33 cellular contexts compared by ENCODE assay signal in the genomic region with DNA sequence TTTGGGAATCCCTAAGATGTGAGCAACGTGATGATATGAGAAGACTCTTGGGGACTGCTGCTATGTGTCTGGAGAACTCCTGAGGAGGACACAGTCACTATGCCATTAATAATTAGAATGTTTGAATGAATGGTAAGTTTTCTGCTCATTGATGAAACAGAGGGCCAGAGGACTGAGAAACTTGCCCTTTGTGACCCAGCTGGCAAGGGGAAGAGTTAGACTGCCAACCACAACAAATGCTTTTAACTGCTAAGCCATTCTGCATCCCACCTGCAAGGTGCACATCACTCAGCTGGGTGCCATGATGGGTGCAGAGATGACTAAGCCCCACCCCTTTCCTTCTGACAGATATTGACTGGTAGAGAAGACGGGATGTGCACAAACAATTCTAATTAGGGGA.
DNase-seq lines count a peak whose midpoint lies in the region; ATAC-seq and TF ChIP-seq lines count a peak whose summit lies in the region.
"Had no signal": no experiment of that assay in that cellular context is flagged by ENCODE, and none has a peak within 500 bp of the region (broad histone marks: within the 10 kb centered on the region; RNA-seq: fewer than 3 reads in every experiment).

No MANE protein-coding gene starts in this region.

- no peak for TF ChIP-seq CTCF in neural progenitor cell (IDR thresholded peaks at IDR 0.05)

- H3K36me3 ChIP-seq in neural progenitor cell, result no peaks in the 10 kb centered on the region
- H3K36me3 ChIP-seq: BE2C; BLaER1; BLaER1 treated with 17β-estradiol and CSF1 and Interleukin-3, amounts not matched to agents 10 nM and 100 nM had no signal

- peaks cover 25% of the 10 kb centered on the region for H3K4me1 Mint-ChIP-seq in neural progenitor cell
- H3K4me1 Mint-ChIP-seq: B cell; CD14-positive monocyte; CD4-positive, alpha-beta memory T cell; CD4-positive, CD25-positive, alpha-beta regulatory T cell; CD8-positive, alpha-beta memory T cell had no signal

- no peaks in the 10 kb centered on the region for H4K20me1 ChIP-seq in neural progenitor cell (ENCODE audit: low read depth)
- H4K20me1 ChIP-seq: BLaER1; BLaER1 treated with 17β-estradiol and CSF1 and Interleukin-3, amounts not matched to agents 10 nM and 100 nM had no signal

- H3K27me3 Mint-ChIP-seq in neural progenitor cell (ENCODE audit: insufficient read depth, low read depth), result peaks cover 4% of the 10 kb centered on the region
- H3K27me3 Mint-ChIP-seq: CD4-positive, CD25-positive, alpha-beta regulatory T cell had no signal

- H3K9me3 Mint-ChIP-seq in neural progenitor cell, result no peaks in the 10 kb centered on the region
- H3K9me3 Mint-ChIP-seq: CD14-positive monocyte; CD4-positive, alpha-beta T cell; CD8-positive, alpha-beta memory T cell; CD8-positive, alpha-beta T cell had no signal

- DNase-seq in NCI-H146 (lab: John Stamatoyannopoulos, UW) (peak; percentile 3), NCI-H146 treated with DMSO at 0.1 percent for 48 hours (lab: John Stamatoyannopoulos, UW; ENCODE audit: unreplicated experiment) (no peak), left lobe of liver (ENCODE audit: low spot score) (no peak), neural progenitor cell (ENCODE audit: low spot score) (no peak), OCI-M1 (lab: John Stamatoyannopoulos, UW) (no peak), middle frontal gyrus (ENCODE audit: extremely low spot score, low spot score) (no peak)
- DNase-seq: 8988T; ACHN; AML-193; BE2C; C1 segment of cervical spinal cord; Caco-2; Calu3; CD4-positive, alpha-beta memory T cell; CD4-positive, alpha-beta T cell; CD4-positive, CD25-positive, alpha-beta regulatory T cell; CD8-positive, alpha-beta memory T cell; CD8-positive, alpha-beta T cell; COR-L47; DMS 273 treated with DMSO at 0.1 percent for 48 hours; DMS153; DMS53; DMS79; DMS79 treated with DMSO at 0.1 percent for 48 hours; DND-41; EL had no signal

- peaks cover 5% of the 10 kb centered on the region for H3K4me1 ChIP-seq in neural progenitor cell
- H3K4me1 ChIP-seq: BE2C; BLaER1; BLaER1 treated with 17β-estradiol and CSF1 and Interleukin-3, amounts not matched to agents 10 nM and 100 nM; Caco-2 had no signal

- H3K79me2 ChIP-seq in neural progenitor cell (ENCODE audit: low read depth), result no peaks in the 10 kb centered on the region

- no peak overlapping the region for H3K4me3 ChIP-seq in neural progenitor cell
- H3K4me3 ChIP-seq: A549; BLaER1; BLaER1 treated with 17β-estradiol and CSF1 and Interleukin-3, amounts not matched to agents 10 nM and 100 nM had no signal

- no peaks in the 10 kb centered on the region for H3K9me3 ChIP-seq in neural progenitor cell (ENCODE audit: low read depth)
- H3K9me3 ChIP-seq: A549; BE2C; BLaER1; BLaER1 treated with 17β-estradiol and CSF1 and Interleukin-3, amounts not matched to agents 10 nM and 100 nM; Caco-2 had no signal

- peak; percentile 65 for ATAC-seq in left lobe of liver
- ATAC-seq: A549; CD8-positive, alpha-beta T cell had no signal

- no peaks in the 10 kb centered on the region for H3K36me3 Mint-ChIP-seq in neural progenitor cell
- H3K36me3 Mint-ChIP-seq: CD14-positive monocyte; CD4-positive, alpha-beta memory T cell; CD4-positive, CD25-positive, alpha-beta regulatory T cell; CD8-positive, alpha-beta memory T cell; CD8-positive, alpha-beta T cell had no signal

- H3K9ac ChIP-seq in neural progenitor cell, result no peak overlapping the region
- H3K9ac ChIP-seq: BLaER1; BLaER1 treated with 17β-estradiol and CSF1 and Interleukin-3, amounts not matched to agents 10 nM and 100 nM had no signal

- no peak overlapping the region for H2AFZ ChIP-seq in neural progenitor cell (replicated peaks)

- H3K27ac Mint-ChIP-seq in neural progenitor cell, result peak overlapping the region; percentile 11
- H3K27ac Mint-ChIP-seq: B cell; CD14-positive monocyte; CD4-positive, alpha-beta memory T cell; CD4-positive, alpha-beta T cell; CD4-positive, CD25-positive, alpha-beta regulatory T cell; CD8-positive, alpha-beta memory T cell; CD8-positive, alpha-beta T cell had no signal

- H3F3A ChIP-seq in neural progenitor cell (ENCODE audit: low read depth), result no peaks in the 10 kb centered on the region

- H3K4me2 ChIP-seq in neural progenitor cell, result no peak overlapping the region
- H3K4me2 ChIP-seq: A549; BLaER1; BLaER1 treated with 17β-estradiol and CSF1 and Interleukin-3, amounts not matched to agents 10 nM and 100 nM had no signal

- no peak overlapping the region for H3K27ac ChIP-seq in neural progenitor cell
- H3K27ac ChIP-seq: 22Rv1; A549; BLaER1; BLaER1 treated with 17β-estradiol and CSF1 and Interleukin-3, amounts not matched to agents 10 nM and 100 nM; C4-2B had no signal

- no peak overlapping the region for H3K4me3 Mint-ChIP-seq in neural progenitor cell
- H3K4me3 Mint-ChIP-seq: B cell; CD14-positive monocyte; CD4-positive, alpha-beta memory T cell; CD4-positive, alpha-beta T cell; CD4-positive, CD25-positive, alpha-beta regulatory T cell; CD8-positive, alpha-beta memory T cell; CD8-positive, alpha-beta T cell had no signal

- no peaks in the 10 kb centered on the region for H3K27me3 ChIP-seq in neural progenitor cell
- H3K27me3 ChIP-seq: BE2C; BLaER1; BLaER1 treated with 17β-estradiol and CSF1 and Interleukin-3, amounts not matched to agents 10 nM and 100 nM had no signal
